In genomic region chr12:2335109-2335508, GRCh38 we compare ENCODE assay signal across 1 cellular context.
TF ChIP-seq lines count a peak whose summit lies in the region.

No MANE protein-coding gene starts in this region.

TF ChIP-seq in GM23338, 12 proteins besides CTCF, POLR2A, EP300 and RAD21 (continued from another document):
- TF ChIP-seq ZNF462 (CRISPR knock-in tag; IDR thresholded peaks at IDR 0.05), result no peak
- TF ChIP-seq NANOG (IDR thresholded peaks at IDR 0.05; ENCODE audit: borderline replicate concordance), result no peak
- no peak for TF ChIP-seq ZNF331 (CRISPR knock-in tag; IDR thresholded peaks at IDR 0.05; ENCODE audit: low read depth)
TF ChIP-seq in GM23338: peak in this region for 0.
